9 cellular contexts compared by ENCODE assay signal in genomic region chr1:233938476-233938875, GRCh38. TPM values are rescaled to one million over a fixed set of nuclear protein-coding genes. Genes with fewer than 3 reads are reported as not detected.
"Had no signal": no experiment of that assay in that cellular context is flagged by ENCODE, and none has a peak within 500 bp of the region (broad histone marks: within the 10 kb centered on the region; RNA-seq: fewer than 3 reads in every experiment).

No MANE protein-coding gene starts in this region.

- H3K9ac ChIP-seq: KMS-11 had no signal

- H3K4me3 ChIP-seq: K562 had no signal

- H3K4me2 ChIP-seq: KMS-11 had no signal

- ATAC-seq: K562 had no signal

- FAIRE-seq: HTR-8/SVneo, K562 had no signal

- H3K27ac ChIP-seq: HL-60, KMS-11 had no signal

- DNase-seq: IMR-90, KBM-7, KG1 had no signal

RNA-seq across cellular contexts. Expression of gene SLC35F3, which starts 34.0 kb away (rescaled TPM):
- total RNA-seq: HT-29 had no signal
- polyA plus RNA-seq: IgD-negative memory B cell had no signal
